13 cellular contexts compared by ENCODE assay signal in genomic region chrX:115957862-115958490, GRCh38.
DNase-seq lines count a peak whose midpoint lies in the region; ATAC-seq and TF ChIP-seq lines count a peak whose summit lies in the region.
"Had no signal": no experiment of that assay in that cellular context is flagged by ENCODE, and none has a peak within 500 bp of the region (broad histone marks: within the 10 kb centered on the region; RNA-seq: fewer than 3 reads in every experiment).

No MANE protein-coding gene starts in this region.

- H4K20me1 ChIP-seq in BLaER1: no peaks in the 10 kb centered on the region

- no peak overlapping the region for H3K9ac ChIP-seq in BLaER1

- H3K4me3 ChIP-seq in BLaER1: no peak overlapping the region
- H3K4me3 ChIP-seq in coronary artery: no peak overlapping the region
- H3K4me3 ChIP-seq: vagina had no signal

- H3K9me3 ChIP-seq in BLaER1: no peaks in the 10 kb centered on the region
- H3K9me3 ChIP-seq: vagina had no signal

- no peak for TF ChIP-seq CTCF in coronary artery (IDR thresholded peaks at IDR 0.05)

- no peaks in the 10 kb centered on the region for H3K36me3 ChIP-seq in BLaER1
- H3K36me3 ChIP-seq: vagina had no signal

- peak overlapping the region; percentile 36; the same call in 1 of the 2 replicates for H3K27ac ChIP-seq in BLaER1
- no peak overlapping the region for H3K27ac ChIP-seq in coronary artery
- H3K27ac ChIP-seq: vagina had no signal

- H3K4me1 ChIP-seq in BLaER1: peaks cover 14% of the 10 kb centered on the region
- H3K4me1 ChIP-seq: vagina had no signal

- peak overlapping the region; percentile 53 for H3K4me2 ChIP-seq in BLaER1

- peaks cover 67% of the 10 kb centered on the region for H3K27me3 ChIP-seq in BLaER1
- H3K27me3 ChIP-seq: vagina had no signal

- DNase-seq in NCI-H2107 (lab: John Stamatoyannopoulos, UW): peak; percentile 61
- DNase-seq in NK-92 (lab: John Stamatoyannopoulos, UW; ENCODE audit: unreplicated experiment): no peak
- DNase-seq in coronary artery (ENCODE audit: low spot score): no peak
- DNase-seq in stimulated activated CD4-positive, alpha-beta T cell treated with anti-CD3 and anti-CD28 coated beads, Interleukin-2, amount 100 ng/mL, for 48 hours: no peak
- DNase-seq: activated CD4-positive, alpha-beta T cell treated with anti-CD3 and anti-CD28 coated beads for 36 hours; activated naive CD4-positive, alpha-beta T cell treated with anti-CD3 and anti-CD28 coated beads for 36 hours; CD4-positive, CD25-positive, alpha-beta regulatory T cell; SIG-M5 had no signal

- ATAC-seq in GM18907 (IDR thresholded peaks at IDR 0.05; ENCODE audit: unreplicated experiment) (peak; percentile 39), esophagus mucosa (peak; percentile 11), HG03565 (IDR thresholded peaks at IDR 0.05; ENCODE audit: unreplicated experiment) (no peak)
- ATAC-seq: activated CD4-positive, alpha-beta T cell treated with anti-CD3 and anti-CD28 coated beads for 36 hours had no signal
